Comparison of ENCODE assay signal across 10 cellular contexts in the genomic region with DNA sequence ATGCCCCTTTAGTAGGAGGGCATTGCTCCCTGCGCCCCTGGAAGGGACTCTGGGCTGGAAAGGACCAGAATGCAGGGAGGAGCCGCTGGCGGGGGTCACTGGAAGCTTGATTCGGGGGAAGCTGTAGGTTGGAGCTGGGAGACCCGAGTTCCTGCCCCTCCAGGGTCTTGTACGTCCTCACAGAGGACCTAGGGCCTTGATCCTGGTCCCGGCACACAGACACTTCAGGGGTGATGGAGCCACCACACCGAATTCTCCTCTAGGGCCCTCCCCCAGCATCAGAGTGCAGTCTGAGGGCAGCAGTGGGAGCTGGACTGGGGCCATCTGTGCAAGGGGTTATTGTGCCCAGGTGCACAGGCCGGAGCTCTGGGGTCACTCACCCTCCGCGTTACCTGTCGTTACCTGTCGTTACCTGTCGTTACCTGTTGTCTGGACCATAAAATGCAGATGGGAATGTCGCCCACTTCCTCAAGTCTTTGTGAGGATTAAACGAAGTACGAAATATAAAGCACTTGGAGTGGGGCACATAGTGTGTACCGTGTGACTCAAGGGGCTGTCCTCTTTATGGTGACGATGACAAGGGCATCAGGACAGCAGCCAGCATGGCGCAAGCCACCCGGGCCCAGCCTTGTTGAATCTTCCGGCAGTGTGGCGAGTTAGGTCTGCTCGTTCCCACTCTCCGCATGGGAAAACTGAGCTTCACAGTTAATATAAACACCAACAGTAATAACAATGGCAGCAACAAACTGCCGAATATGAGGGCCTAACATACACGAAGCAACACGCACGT. TPM values are rescaled to one million over a fixed set of nuclear protein-coding genes. Genes with fewer than 3 reads are reported as not detected.
DNase-seq lines count a peak whose midpoint lies in the region; ATAC-seq and TF ChIP-seq lines count a peak whose summit lies in the region.
"Had no signal": no experiment of that assay in that cellular context is flagged by ENCODE, and none has a peak within 500 bp of the region (broad histone marks: within the 10 kb centered on the region; RNA-seq: fewer than 3 reads in every experiment).

No MANE protein-coding gene starts in this region.

- H3K36me3 ChIP-seq in BLaER1: peaks cover under 1% of the 10 kb centered on the region; the same call in 1 of the 2 replicates
- H3K36me3 ChIP-seq in gastroesophageal sphincter: no peaks in the 10 kb centered on the region

- WGBS in gastroesophageal sphincter (ENCODE audit: low coverage in 1 of 2), 2 donors: 20 to 86% methylated on average over 1 to 11 of the region's 29 CpGs

- TF ChIP-seq POLR2A in gastroesophageal sphincter (IDR thresholded peaks at IDR 0.05): no peak

- H3K4me3 Mint-ChIP-seq in osteocyte (ENCODE audit: unreplicated experiment): no peak overlapping the region
- H3K4me3 Mint-ChIP-seq: IgD-negative memory B cell had no signal

- peaks cover 41% of the 10 kb centered on the region for H3K4me1 Mint-ChIP-seq in osteocyte (ENCODE audit: unreplicated experiment)

- no peaks in the 10 kb centered on the region for H3K27me3 Mint-ChIP-seq in osteocyte (ENCODE audit: unreplicated experiment)
- H3K27me3 Mint-ChIP-seq: IgD-negative memory B cell had no signal

- H3K9me3 Mint-ChIP-seq in osteocyte (ENCODE audit: unreplicated experiment): no peaks in the 10 kb centered on the region
- H3K9me3 Mint-ChIP-seq: IgD-negative memory B cell had no signal

- H3K27ac ChIP-seq in BLaER1 (peak overlapping the region; percentile 76), RWPE1 (peak overlapping the region; percentile 97), gastroesophageal sphincter (peak overlapping the region in 3 of 4 donors; percentile 1 to 64 (median 56))

- peak overlapping the region; percentile 69 for H3K9ac ChIP-seq in BLaER1

- H3K4me3 ChIP-seq in BLaER1: no peak overlapping the region
- H3K4me3 ChIP-seq in gastroesophageal sphincter: no peak overlapping the region

- H3K9me3 ChIP-seq in BLaER1 (no peaks in the 10 kb centered on the region), gastroesophageal sphincter (no peaks in the 10 kb centered on the region)

- POLR2A ChIA-PET in RWPE1 (lab: Yijun Ruan, JAX; ENCODE audit: low non-redundant PET): interaction anchor here (0.5 kb wide), 1 partner anchor 75 kb away, joined by 4 read pairs; no protein-coding TSS in a partner anchor

- DNase-seq in RWPE1 (ENCODE audit: low spot score) (no peak), osteocyte (ENCODE audit: extremely low spot score, unreplicated experiment) (no peak), NCI-H1436 (lab: John Stamatoyannopoulos, UW) (no peak), HuH-7.5 (ENCODE audit: low spot score) (no peak), NCI-H510A (lab: John Stamatoyannopoulos, UW) (no peak)
- DNase-seq: SIG-M5 had no signal

- no peak for ATAC-seq in gastroesophageal sphincter
- ATAC-seq in HG03521 (IDR thresholded peaks at IDR 0.05; ENCODE audit: unreplicated experiment): no peak

- peak overlapping the region; percentile 91 for H3K4me2 ChIP-seq in BLaER1

- H3K27me3 ChIP-seq in BLaER1 (no peaks in the 10 kb centered on the region), gastroesophageal sphincter (no peaks in the 10 kb centered on the region)

- peaks cover 98% of the 10 kb centered on the region for H4K20me1 ChIP-seq in BLaER1

- TF ChIP-seq EP300 in gastroesophageal sphincter (IDR thresholded peaks at IDR 0.05): no peak

- CTCF ChIA-PET in RWPE1 (lab: Yijun Ruan, JAX): interaction anchor here (1.0 kb wide), 1 partner anchor 204 kb away, joined by 5 read pairs; no protein-coding TSS in a partner anchor

- no peak for TF ChIP-seq CTCF in RWPE1 (conservative IDR thresholded peaks at IDR 0.05; ENCODE audit: low read depth)
- TF ChIP-seq CTCF in gastroesophageal sphincter (IDR thresholded peaks at IDR 0.05): no peak
- no peak for TF ChIP-seq CTCF in osteocyte (IDR thresholded peaks at IDR 0.05)

- H3K27ac Mint-ChIP-seq in osteocyte (ENCODE audit: unreplicated experiment): peak overlapping the region; percentile 70

- H3K4me1 ChIP-seq in BLaER1: peaks cover 100% of the 10 kb centered on the region
- peaks cover 0 to 80% (median 6%) of the 10 kb centered on the region in 3 donors for H3K4me1 ChIP-seq in gastroesophageal sphincter

- no peaks in the 10 kb centered on the region for H3K36me3 Mint-ChIP-seq in osteocyte (ENCODE audit: unreplicated experiment)
- H3K36me3 Mint-ChIP-seq: IgD-negative memory B cell had no signal

RNA-seq across cellular contexts. Expression of a gene that starts 48.6 kb away (rescaled TPM):
- total RNA-seq in gastroesophageal sphincter (10 to 100 TPM; 13.4 to 24.0 (median 19.2) TPM), osteocyte (29.8 and 38.0 TPM in 2 replicates)
